In genomic region chr11:2864890-2865289, GRCh38 we compare ENCODE assay signal across 27 cellular contexts.
"Had no signal": no experiment of that assay in that cellular context is flagged by ENCODE, and none has a peak within 500 bp of the region (broad histone marks: within the 10 kb centered on the region; RNA-seq: fewer than 3 reads in every experiment).

No MANE protein-coding gene starts in this region.

- H3K27ac ChIP-seq: ascending aorta, brain microvascular endothelial cell, gastroesophageal sphincter, skin epidermis, tibial nerve, WERI-Rb-1 had no signal

- H3K4me1 Mint-ChIP-seq: stimulated activated effector memory CD8-positive, alpha-beta T cell treated with anti-CD3 and anti-CD28 coated beads, Interleukin-12 subunit alpha, Interleukin-12 subunit beta, amount 100 ng/mL, for 72 hours had no signal

- DNase-seq: activated CD4-positive, alpha-beta T cell treated with anti-CD3 and anti-CD28 coated beads for 48 hours; activated CD4-positive, alpha-beta T cell treated with anti-CD3 and anti-CD28 coated beads, Interleukin-2, amount 50 U/mL, for 48 hours; activated CD8-positive, alpha-beta memory T cell treated with anti-CD3 and anti-CD28 coated beads for 24 hours; activated CD8-positive, alpha-beta memory T cell treated with anti-CD3 and anti-CD28 coated beads, Interleukin-2, amount 50 U/mL, for 48 hours; activated gamma-delta T cell; activated naive CD4-positive, alpha-beta T cell treated with anti-CD3 and anti-CD28 coated beads, Interleukin-2, amount 10 ng/mL, durations not matched to agents 7 days and 5 days; activated naive CD8-positive, alpha-beta T cell treated with anti-CD3 and anti-CD28 coated beads, Interleukin-2, amount 10 ng/mL, durations not matched to agents 7 days and 5 days; activated T-cell treated with anti-CD3 and anti-CD28 coated beads, Interleukin-2, amount 50 U/mL, for 24 hours; brain microvascular endothelial cell; caudate nucleus; cortex of kidney; head of caudate nucleus; hippocampal formation; left colon; naive thymus-derived CD4-positive, alpha-beta T cell; posterior cingulate gyrus; stimulated activated CD4-positive, alpha-beta T cell treated with anti-CD3 and anti-CD28 coated beads, Interleukin-4, amount 100 ng/mL, for 24 hours; T-helper 17 cell; T1000; WERI-Rb-1 had no signal

- H3K9me3 Mint-ChIP-seq: activated naive CD4-positive, alpha-beta T cell treated with anti-CD3 and anti-CD28 coated beads, Interleukin-2, amount 10 ng/mL, durations not matched to agents 7 days and 5 days; activated naive CD8-positive, alpha-beta T cell treated with anti-CD3 and anti-CD28 coated beads, Interleukin-2, amount 10 ng/mL, durations not matched to agents 7 days and 5 days; activated T-cell treated with anti-CD3 and anti-CD28 coated beads, Interleukin-2, amount 50 U/mL, for 24 hours; mesothelial cell of epicardium; stimulated activated effector memory CD8-positive, alpha-beta T cell treated with anti-CD3 and anti-CD28 coated beads, Interleukin-12 subunit alpha, Interleukin-12 subunit beta, amount 100 ng/mL, for 72 hours; stimulated activated naive CD8-positive, alpha-beta T cell treated with anti-CD3 and anti-CD28 coated beads, Interleukin-15, Interleukin-2, amounts not matched to agents 100 ng/mL and 50 ng/mL, for 24 hours had no signal

- H3K4me3 Mint-ChIP-seq: activated naive CD4-positive, alpha-beta T cell treated with anti-CD3 and anti-CD28 coated beads, Interleukin-2, amount 10 ng/mL, durations not matched to agents 7 days and 5 days; activated naive CD8-positive, alpha-beta T cell treated with anti-CD3 and anti-CD28 coated beads, Interleukin-2, amount 10 ng/mL, durations not matched to agents 7 days and 5 days; activated T-cell treated with anti-CD3 and anti-CD28 coated beads, Interleukin-2, amount 50 U/mL, for 24 hours; mesothelial cell of epicardium; naive thymus-derived CD4-positive, alpha-beta T cell; stimulated activated effector memory CD8-positive, alpha-beta T cell treated with anti-CD3 and anti-CD28 coated beads, Interleukin-12 subunit alpha, Interleukin-12 subunit beta, amount 100 ng/mL, for 72 hours; stimulated activated naive CD8-positive, alpha-beta T cell treated with anti-CD3 and anti-CD28 coated beads, Interleukin-15, Interleukin-2, amounts not matched to agents 100 ng/mL and 50 ng/mL, for 24 hours; T-helper 17 cell had no signal

- H3K36me3 Mint-ChIP-seq: activated naive CD4-positive, alpha-beta T cell treated with anti-CD3 and anti-CD28 coated beads, Interleukin-2, amount 10 ng/mL, durations not matched to agents 7 days and 5 days; activated naive CD8-positive, alpha-beta T cell treated with anti-CD3 and anti-CD28 coated beads, Interleukin-2, amount 10 ng/mL, durations not matched to agents 7 days and 5 days; mesothelial cell of epicardium; stimulated activated effector memory CD8-positive, alpha-beta T cell treated with anti-CD3 and anti-CD28 coated beads, Interleukin-12 subunit alpha, Interleukin-12 subunit beta, amount 100 ng/mL, for 72 hours had no signal

- H3K27ac Mint-ChIP-seq: activated naive CD4-positive, alpha-beta T cell treated with anti-CD3 and anti-CD28 coated beads, Interleukin-2, amount 10 ng/mL, durations not matched to agents 7 days and 5 days; activated naive CD8-positive, alpha-beta T cell treated with anti-CD3 and anti-CD28 coated beads, Interleukin-2, amount 10 ng/mL, durations not matched to agents 7 days and 5 days; activated T-cell treated with anti-CD3 and anti-CD28 coated beads, Interleukin-2, amount 50 U/mL, for 24 hours; mesothelial cell of epicardium; naive thymus-derived CD4-positive, alpha-beta T cell; stimulated activated effector memory CD8-positive, alpha-beta T cell treated with anti-CD3 and anti-CD28 coated beads, Interleukin-12 subunit alpha, Interleukin-12 subunit beta, amount 100 ng/mL, for 72 hours; stimulated activated naive CD8-positive, alpha-beta T cell treated with anti-CD3 and anti-CD28 coated beads, Interleukin-15, Interleukin-2, amounts not matched to agents 100 ng/mL and 50 ng/mL, for 24 hours; T-helper 17 cell had no signal
